9 cellular contexts compared by ENCODE assay signal in the genomic region with DNA sequence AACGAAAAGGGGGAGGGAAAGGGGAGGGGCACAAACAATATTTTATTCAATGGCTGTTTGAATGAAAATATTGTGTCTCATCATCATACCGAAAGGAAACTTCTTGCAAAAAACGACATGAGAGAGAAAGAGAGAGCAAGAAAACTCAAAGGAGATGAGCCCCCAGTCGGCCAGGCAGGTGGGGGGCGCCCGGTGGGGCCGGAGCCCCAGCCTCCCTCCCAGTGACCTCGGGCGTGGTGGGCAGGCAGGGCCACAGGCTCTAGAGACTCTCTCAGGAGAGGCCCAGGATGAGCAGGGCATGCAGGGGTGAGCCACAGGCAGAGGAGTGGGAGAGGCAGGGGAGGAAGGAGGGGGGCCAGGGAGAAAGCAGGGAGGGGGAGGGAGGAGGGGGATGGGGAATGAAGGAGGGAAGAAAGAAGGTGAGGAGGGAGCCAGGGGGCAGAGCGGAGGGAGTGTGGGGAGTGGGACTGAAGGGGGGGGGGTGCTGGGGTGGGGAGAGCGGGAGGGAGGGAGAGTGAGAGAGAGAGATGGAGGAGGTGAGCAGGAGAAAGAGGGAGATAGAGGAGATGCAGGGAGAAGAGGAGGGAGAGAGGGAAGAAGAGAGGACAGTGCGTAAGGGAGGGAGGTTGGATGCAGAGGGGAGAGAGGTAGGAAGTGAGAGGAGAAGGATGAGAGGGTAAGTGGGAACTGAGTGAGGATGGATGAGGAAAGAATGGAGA.
"Had no signal": no experiment of that assay in that cellular context is flagged by ENCODE, and none has a peak within 500 bp of the region (broad histone marks: within the 10 kb centered on the region; RNA-seq: fewer than 3 reads in every experiment).

No MANE protein-coding gene starts in this region.

- H3K27me3 ChIP-seq: thyroid gland had no signal

- H3K4me1 ChIP-seq: parathyroid adenoma, thyroid gland had no signal

- H3K36me3 ChIP-seq: thyroid gland had no signal

- H3K9me3 ChIP-seq: thyroid gland had no signal

- H3K27ac Mint-ChIP-seq: activated CD4-positive, alpha-beta T cell treated with anti-CD3 and anti-CD28 coated beads, Interleukin-2, amount 10 ng/mL, durations not matched to agents 24 days and 14 days; activated naive CD4-positive, alpha-beta T cell treated with anti-CD3 and anti-CD28 coated beads for 36 hours; activated T-helper 1 cell treated with anti-CD3 and anti-CD28 coated beads, Interleukin-12 subunit alpha, Interleukin-12 subunit beta, Interleukin-2, Interleukin-4 antibody, amounts not matched to agents 30 ng/mL and 10 ng/mL and 1 ng/mL, durations not matched to agents 14 hours and 24 hours and 36 hours had no signal

- H3K4me1 Mint-ChIP-seq: immature natural killer cell had no signal

- H3K27ac ChIP-seq: coronary artery, parathyroid adenoma, thyroid gland had no signal

- H3K4me3 ChIP-seq: coronary artery, thyroid gland had no signal

- H3K4me3 Mint-ChIP-seq: activated CD4-positive, alpha-beta T cell treated with anti-CD3 and anti-CD28 coated beads, Interleukin-2, amount 10 ng/mL, durations not matched to agents 24 days and 14 days; activated naive CD4-positive, alpha-beta T cell treated with anti-CD3 and anti-CD28 coated beads for 36 hours; activated T-helper 1 cell treated with anti-CD3 and anti-CD28 coated beads, Interleukin-12 subunit alpha, Interleukin-12 subunit beta, Interleukin-2, Interleukin-4 antibody, amounts not matched to agents 30 ng/mL and 10 ng/mL and 1 ng/mL, durations not matched to agents 14 hours and 24 hours and 36 hours; immature natural killer cell had no signal

- DNase-seq: activated CD4-positive, alpha-beta T cell treated with anti-CD3 and anti-CD28 coated beads, Interleukin-2, amount 10 ng/mL, durations not matched to agents 24 days and 14 days; activated naive CD4-positive, alpha-beta T cell treated with anti-CD3 and anti-CD28 coated beads for 36 hours; hippocampal formation; immature natural killer cell; stimulated activated CD4-positive, alpha-beta T cell treated with anti-CD3 and anti-CD28 coated beads, Interleukin-4, amount 100 ng/mL, for 4 hours; thyroid gland had no signal

- H3K9me3 Mint-ChIP-seq: activated CD4-positive, alpha-beta T cell treated with anti-CD3 and anti-CD28 coated beads, Interleukin-2, amount 10 ng/mL, durations not matched to agents 24 days and 14 days; activated naive CD4-positive, alpha-beta T cell treated with anti-CD3 and anti-CD28 coated beads for 36 hours; activated T-helper 1 cell treated with anti-CD3 and anti-CD28 coated beads, Interleukin-12 subunit alpha, Interleukin-12 subunit beta, Interleukin-2, Interleukin-4 antibody, amounts not matched to agents 30 ng/mL and 10 ng/mL and 1 ng/mL, durations not matched to agents 14 hours and 24 hours and 36 hours; immature natural killer cell had no signal
